20 cellular contexts compared by ENCODE assay signal in genomic region chr2:20609995-20610357, GRCh38. TPM values are rescaled to one million over a fixed set of nuclear protein-coding genes. Genes with fewer than 3 reads are reported as not detected.
DNase-seq lines count a peak whose midpoint lies in the region; ATAC-seq, FAIRE-seq and TF ChIP-seq lines count a peak whose summit lies in the region.
"Had no signal": no experiment of that assay in that cellular context is flagged by ENCODE, and none has a peak within 500 bp of the region (broad histone marks: within the 10 kb centered on the region; RNA-seq: fewer than 3 reads in every experiment).

No MANE protein-coding gene starts in this region.

- no peaks in the 10 kb centered on the region for H3K27me3 ChIP-seq in heart left ventricle
- no peaks in the 10 kb centered on the region for H3K27me3 ChIP-seq in right cardiac atrium (ENCODE audit: control insufficient read depth, insufficient read depth)
- no peaks in the 10 kb centered on the region for H3K27me3 ChIP-seq in liver (ENCODE audit: control insufficient read depth in 4 of 4, insufficient read depth in 4 of 4, low read length in 3 of 4)
- no peaks in the 10 kb centered on the region for H3K27me3 ChIP-seq in skeletal muscle tissue (ENCODE audit: control insufficient read depth in 3 of 3, insufficient read depth in 3 of 3, low read length in 3 of 3)
- H3K27me3 ChIP-seq in hepatocyte, result no peaks in the 10 kb centered on the region
- H3K27me3 ChIP-seq: cardiac muscle cell, pancreas had no signal

- H3K9ac ChIP-seq in liver (ENCODE audit: low read depth in 1 of 2, low read length in 2 of 2) (no peak overlapping the region), skeletal muscle tissue (ENCODE audit: low read depth in 1 of 3, low read length in 3 of 3) (no peak overlapping the region)

- no peak for DNase-seq in heart left ventricle
- no peak for DNase-seq in right cardiac atrium
- DNase-seq in H54 (ENCODE audit: insufficient read length, low spot score), result no peak
- no peak for DNase-seq in epidermal melanocyte (ENCODE audit: insufficient read length, low spot score)
- DNase-seq in hepatocyte (ENCODE audit: low spot score), result no peak
- no peak for DNase-seq in erythroblast (lab: John Stamatoyannopoulos, UW)
- DNase-seq: activated CD4-positive, CD25-positive, alpha-beta regulatory T cell; activated CD8-positive, alpha-beta T cell treated with anti-CD3 and anti-CD28 coated beads, Interleukin-2, amount 10 ng/mL, durations not matched to agents 7 days and 5 days; activated gamma-delta T cell treated with Interleukin-2 at 50 U/mL for 16 hours; amniotic stem cell; natural killer cell; T1000 had no signal

- TF ChIP-seq CTCF in heart left ventricle (IDR thresholded peaks at IDR 0.05) (no peak), liver (IDR thresholded peaks at IDR 0.05; ENCODE audit: low read depth, low read length, missing input control) (no peak), hepatocyte (IDR thresholded peaks at IDR 0.05; ENCODE audit: poor library complexity) (no peak)

- ATAC-seq in heart left ventricle (no peak), right cardiac atrium (no peak)
- ATAC-seq: activated CD8-positive, alpha-beta T cell treated with anti-CD3 and anti-CD28 coated beads, Interleukin-2, amount 10 ng/mL, durations not matched to agents 7 days and 5 days; HCT116; natural killer cell had no signal

- no peak for FAIRE-seq in H54 (lab: Jason Lieb, UNC)
- FAIRE-seq: A549, GM12891, pancreas had no signal

- H2AFZ ChIP-seq in hepatocyte, result no peak overlapping the region

- H3K36me3 ChIP-seq in heart left ventricle (no peaks in the 10 kb centered on the region), liver (ENCODE audit: control insufficient read depth in 4 of 4, insufficient read depth in 3 of 4, low read depth in 1 of 4, low read length in 3 of 4) (no peaks in the 10 kb centered on the region), skeletal muscle tissue (ENCODE audit: control insufficient read depth in 3 of 3, insufficient read depth in 3 of 3, low read length in 3 of 3) (no peaks in the 10 kb centered on the region), hepatocyte (replicated peaks; ENCODE audit: insufficient read depth, low read depth) (no peaks in the 10 kb centered on the region)
- H3K36me3 ChIP-seq: cardiac muscle cell, pancreas had no signal

- H3K4me1 ChIP-seq in heart left ventricle (peaks cover 25 to 72% (median 66%) of the 10 kb centered on the region in 12 donors), right cardiac atrium (ENCODE audit: control insufficient read depth, insufficient read depth, low read length) (peaks cover 43% of the 10 kb centered on the region), liver (ENCODE audit: control insufficient read depth in 4 of 4, insufficient read depth in 4 of 4, low read length in 3 of 4) (peaks cover 9 to 36% (median 17%) of the 10 kb centered on the region in 4 donors), skeletal muscle tissue (ENCODE audit: control insufficient read depth in 3 of 3, insufficient read depth in 3 of 3, low read length in 3 of 3) (peaks cover 48 to 54% (median 52%) of the 10 kb centered on the region in 3 donors), hepatocyte (ENCODE audit: insufficient read depth) (peaks cover 13% of the 10 kb centered on the region)

- H3K79me2 ChIP-seq in hepatocyte, result no peaks in the 10 kb centered on the region

- H3K4me3 ChIP-seq in heart left ventricle (no peak overlapping the region), right cardiac atrium (ENCODE audit: low read length) (no peak overlapping the region), liver (ENCODE audit: low read depth in 1 of 3, low read length in 3 of 3) (no peak overlapping the region), skeletal muscle tissue (ENCODE audit: low read length in 3 of 3) (no peak overlapping the region), hepatocyte (no peak overlapping the region)
- H3K4me3 ChIP-seq: A549, cardiac muscle cell, pancreas had no signal

- no peaks in the 10 kb centered on the region for H3K9me2 ChIP-seq in hepatocyte (replicated peaks; ENCODE audit: insufficient read depth)

- no peak overlapping the region for H3K4me2 ChIP-seq in hepatocyte
- H3K4me2 ChIP-seq: A549 had no signal

- no peaks in the 10 kb centered on the region for H3K9me3 ChIP-seq in heart left ventricle
- no peaks in the 10 kb centered on the region for H3K9me3 ChIP-seq in right cardiac atrium (ENCODE audit: control insufficient read depth, low read length)
- no peaks in the 10 kb centered on the region for H3K9me3 ChIP-seq in liver (ENCODE audit: control insufficient read depth in 4 of 4, low read length in 3 of 4)
- peaks cover 0 to 3% (median 0%) of the 10 kb centered on the region in 3 donors for H3K9me3 ChIP-seq in skeletal muscle tissue (ENCODE audit: control insufficient read depth in 3 of 3, low read length in 3 of 3)
- H3K9me3 ChIP-seq in hepatocyte (ENCODE audit: low read depth), result peaks cover 4% of the 10 kb centered on the region
- H3K9me3 ChIP-seq: pancreas had no signal

- H4K20me1 ChIP-seq in hepatocyte (ENCODE audit: insufficient read depth, poor library complexity, severe bottlenecking), result no peaks in the 10 kb centered on the region

- intact Hi-C loops in heart left ventricle (cut with DNase I) (loop anchor here in 3 of 10 donors (10.0 kb wide), 1 partner anchor 85 kb away; no protein-coding TSS in a partner anchor), right cardiac atrium (cut with DNase I) (no loop called here)

- TF ChIP-seq RAD21 in liver (IDR thresholded peaks at IDR 0.05), result no peak

- TF ChIP-seq POLR2A in heart left ventricle (IDR thresholded peaks at IDR 0.05) (no peak), H54 (IDR thresholded peaks at IDR 0.05; ENCODE audit: low read depth, low read length) (no peak), erythroblast (IDR thresholded peaks at IDR 0.05; ENCODE audit: low read length) (no peak)

- H3K27ac ChIP-seq in heart left ventricle (peak overlapping the region in 11 of 12 donors; percentile 10 to 99 (median 50)), right cardiac atrium (ENCODE audit: low read length) (no peak overlapping the region), liver (ENCODE audit: low read depth in 1 of 2, low read length in 2 of 2) (peak overlapping the region in 1 of 2 donors; percentile 81), skeletal muscle tissue (ENCODE audit: low read depth, low read length) (peak overlapping the region; percentile 16), hepatocyte (no peak overlapping the region)
- H3K27ac ChIP-seq: A549, cardiac muscle cell, epithelial cell of prostate, pancreas had no signal

- 64 to 74% (median 72%) methylated on average over 4 of the region's 4 CpGs for WGBS in heart left ventricle, 4 donors
- WGBS in right cardiac atrium, result 72% methylated on average over 4 of the region's 4 CpGs
- WGBS in liver, result 70% methylated on average over 4 of the region's 4 CpGs
- 73% methylated on average over 4 of the region's 4 CpGs for WGBS in hepatocyte (ENCODE audit: low lambda C conversion rate, missing lambda C conversion rate)

TF ChIP-seq in liver, 16 proteins besides CTCF, POLR2A, EP300 and RAD21 (continues in another document):
- no peak for TF ChIP-seq MAX (IDR thresholded peaks at IDR 0.05)
- TF ChIP-seq GABPA (IDR thresholded peaks at IDR 0.05 in 1 of 2, conservative IDR thresholded peaks at IDR 0.05 in 1 of 2), result no peak
- no peak for TF ChIP-seq REST (IDR thresholded peaks at IDR 0.05)
- TF ChIP-seq NR2F2 (IDR thresholded peaks at IDR 0.05), result no peak
- peak; percentile 28 to 34 for TF ChIP-seq HNF4A (conservative IDR thresholded peaks at IDR 0.05)

RNA-seq across cellular contexts. Expression of gene HS1BP3, which starts 40.9 kb away (rescaled TPM):
- 10 to 100 TPM; 12.7 to 23.7 (median 17.9) TPM for total RNA-seq in heart left ventricle
- polyA plus RNA-seq in heart left ventricle, result 10 to 100 TPM; 21.0 to 23.7 TPM
- total RNA-seq in right cardiac atrium, result 10 to 100 TPM; 21.8 to 26.4 (median 25.3) TPM
- polyA plus RNA-seq in right cardiac atrium, result 29.8 TPM
- total RNA-seq in liver, result 10 to 100 TPM in 1 of 2 donors, 1 to 10 TPM in 1; 7.7 to 14.1 TPM
- 10 to 100 TPM in 1 of 2 donors, 1 to 10 TPM in 1; 7.8 to 15.4 TPM for polyA plus RNA-seq in liver
- 10.4 TPM for total RNA-seq in skeletal muscle tissue
- 25.8 and 26.8 TPM in 2 replicates for total RNA-seq in hepatocyte
- polyA plus RNA-seq in hepatocyte, result 26.3 and 29.6 TPM in 2 replicates

RNA-seq across cellular contexts. Expression of gene GDF7, which starts 57.0 kb away (rescaled TPM):
- 1 to 10 TPM in 2 of 9 donors, under 1 TPM in 7; 0.14 to 1.6 (median 0.56) TPM for total RNA-seq in heart left ventricle
- polyA plus RNA-seq in heart left ventricle, result under 1 TPM; 0.22 to 0.30 TPM
- total RNA-seq in right cardiac atrium, result under 1 TPM; 0.26 to 0.79 (median 0.60) TPM
- polyA plus RNA-seq in right cardiac atrium, result 0.25 TPM
- 1 to 10 TPM; 5.0 to 7.2 TPM for total RNA-seq in liver
- 1 to 10 TPM in 1 of 2 donors, under 1 TPM in 1; 0.89 to 1.6 TPM for polyA plus RNA-seq in liver
- total RNA-seq in skeletal muscle tissue, result 0.52 TPM
- 0.24 and 0.37 TPM in 2 replicates for total RNA-seq in hepatocyte
- polyA plus RNA-seq in hepatocyte, result 0.10 and 0.24 TPM in 2 replicates
- total RNA-seq: activated CD8-positive, alpha-beta T cell treated with anti-CD3 and anti-CD28 coated beads, Interleukin-2, amount 10 ng/mL, durations not matched to agents 7 days and 5 days had no signal

Comparison
In these comparisons a context has a peak if more than half of its experiments do, and no peak if none do; other contexts are left out.
1. H3K27ac ChIP-seq: peak in heart left ventricle (11 of 12) and skeletal muscle tissue (single experiment); none in right cardiac atrium (single experiment) and hepatocyte (single experiment).